ENCODE assay signal across 1 cellular context in the genomic region with DNA sequence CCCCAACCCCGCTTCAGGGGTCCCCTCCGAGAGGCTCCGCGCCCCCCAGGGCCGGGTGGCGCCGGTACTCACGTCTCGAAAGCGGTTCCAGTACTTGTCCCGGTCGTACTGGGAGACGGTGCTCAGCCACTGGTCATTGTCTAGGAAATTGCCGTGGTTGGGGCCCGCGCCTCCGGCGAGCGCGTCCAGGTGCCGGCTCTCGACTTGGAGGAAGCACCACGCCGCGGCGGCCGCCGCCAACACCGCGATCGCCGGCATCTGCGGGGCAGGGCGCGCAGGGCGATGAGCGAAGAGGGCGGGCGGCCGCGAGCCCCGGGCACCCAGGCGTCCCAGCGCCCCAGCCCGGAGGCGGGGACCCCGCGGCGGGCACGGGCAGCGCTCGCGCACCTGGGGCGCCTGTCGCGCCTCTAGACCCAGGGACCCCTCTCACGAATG.
TF ChIP-seq lines count a peak whose summit lies in the region.

No MANE protein-coding gene starts in this region.

TF ChIP-seq in H1, 55 proteins besides CTCF, POLR2A, EP300 and RAD21:
- TF ChIP-seq EZH2 (IDR thresholded peaks at IDR 0.05; ENCODE audit: low read depth, low read length, severe bottlenecking) (peak; percentile 60), ZNF274 (IDR thresholded peaks at IDR 0.05; ENCODE audit: borderline replicate concordance, extremely low read depth, low read length) (no peak), SUZ12 (IDR thresholded peaks at IDR 0.05; ENCODE audit: low read length) (peak; percentile 63; the same call in 1 of the 2 replicates), CBX5 (IDR thresholded peaks at IDR 0.05; ENCODE audit: low read depth, low read length) (no peak)
TF ChIP-seq in H1: peak in this region for 2.
